ENCODE assay signal across 22 cellular contexts in the genomic region with DNA sequence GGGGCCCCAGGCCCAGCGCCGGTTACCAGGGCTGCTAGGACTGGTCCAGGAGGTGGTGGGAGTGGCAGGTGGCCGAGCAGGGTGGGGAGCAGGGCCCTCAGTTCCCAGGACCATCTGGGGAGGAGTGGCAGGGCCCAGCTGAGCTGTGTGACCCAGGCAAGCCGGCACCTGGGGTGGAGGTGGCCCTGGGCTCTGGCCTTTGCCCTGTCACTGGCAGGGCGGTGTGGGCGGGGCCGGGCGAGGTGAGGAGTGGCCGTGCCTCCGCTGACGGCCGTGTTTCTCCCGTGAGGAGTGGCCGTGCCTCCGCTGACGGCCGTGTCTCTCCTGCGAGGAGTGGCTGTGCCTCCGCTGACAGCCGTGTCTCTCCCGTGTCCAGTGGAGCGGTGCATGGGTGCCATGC. TPM values are rescaled to one million over a fixed set of nuclear protein-coding genes. Genes with fewer than 3 reads are reported as not detected.
"Had no signal": no experiment of that assay in that cellular context is flagged by ENCODE, and none has a peak within 500 bp of the region (broad histone marks: within the 10 kb centered on the region; RNA-seq: fewer than 3 reads in every experiment).

No MANE protein-coding gene starts in this region.

- H3K36me3 ChIP-seq: breast epithelium, gastrocnemius medialis, ovary had no signal

- DNase-seq: activated CD4-positive, alpha-beta T cell treated with anti-CD3 and anti-CD28 coated beads, Interleukin-2, amount 50 U/mL, for 1 hour; activated CD8-positive, alpha-beta memory T cell treated with anti-CD3 and anti-CD28 coated beads for 24 hours; activated effector memory CD4-positive, alpha-beta T cell treated with anti-CD3 and anti-CD28 coated beads, Interleukin-2, amount 50 U/mL, for 16 hours; activated naive CD4-positive, alpha-beta T cell treated with anti-CD3 and anti-CD28 coated beads, Interleukin-2, amount 50 U/mL, for 16 hours; activated T-cell treated with anti-CD3 and anti-CD28 coated beads, Interleukin-2, amount 50 U/mL, for 72 hours; aorta; effector CD4-positive, alpha-beta T cell; gastrocnemius medialis; head of caudate nucleus; left ventricle myocardium superior; naive thymus-derived CD4-positive, alpha-beta T cell; ovary; psoas muscle; right cardiac atrium; stimulated activated CD4-positive, alpha-beta T cell treated with anti-CD3 and anti-CD28 coated beads, Interleukin-15, amount 100 ng/mL, for 24 hours; stimulated activated CD4-positive, alpha-beta T cell treated with anti-CD3 and anti-CD28 coated beads, Interleukin-2, amount 100 ng/mL, for 48 hours; stimulated activated naive CD8-positive, alpha-beta T cell treated with anti-CD3 and anti-CD28 coated beads, Interleukin-15, amount 100 ng/mL, for 72 hours had no signal

- H3K27me3 ChIP-seq: breast epithelium, gastrocnemius medialis, ovary had no signal

- H3K9me3 ChIP-seq: breast epithelium, gastrocnemius medialis, ovary, psoas muscle had no signal

- H3K4me3 ChIP-seq: breast epithelium, gastrocnemius medialis, ovary, psoas muscle, skin epidermis had no signal

- ATAC-seq: activated T-cell treated with anti-CD3 and anti-CD28 coated beads, Interleukin-2, amount 50 U/mL, for 72 hours; gastrocnemius medialis; left ventricle myocardium superior; naive thymus-derived CD4-positive, alpha-beta T cell; psoas muscle; right cardiac atrium; stimulated activated naive CD8-positive, alpha-beta T cell treated with anti-CD3 and anti-CD28 coated beads, Interleukin-15, amount 100 ng/mL, for 72 hours had no signal

- H3K27ac ChIP-seq: breast epithelium, gastrocnemius medialis, ovary, psoas muscle, skin epidermis had no signal

- H3K4me1 ChIP-seq: gastrocnemius medialis had no signal

- FAIRE-seq: TTC549 had no signal

RNA-seq across cellular contexts. Expression of a gene that starts 2.0 kb away (rescaled TPM):
- total RNA-seq: gastrocnemius medialis had no signal
- polyA plus RNA-seq: aorta had no signal

RNA-seq across cellular contexts. Expression of a gene that starts 52.0 kb away (rescaled TPM):
- total RNA-seq: breast epithelium; mononuclear cell; naive thymus-derived CD4-positive, alpha-beta T cell; T-helper 2 cell treated with Interferon-gamma antibody and Interleukin-4, amounts not matched to agents 100 ng/mL and 5 ng/mL, for 36 hours had no signal
- polyA plus RNA-seq: aorta; naive thymus-derived CD4-positive, alpha-beta T cell had no signal
